11 cellular contexts compared by ENCODE assay signal in the genomic region with DNA sequence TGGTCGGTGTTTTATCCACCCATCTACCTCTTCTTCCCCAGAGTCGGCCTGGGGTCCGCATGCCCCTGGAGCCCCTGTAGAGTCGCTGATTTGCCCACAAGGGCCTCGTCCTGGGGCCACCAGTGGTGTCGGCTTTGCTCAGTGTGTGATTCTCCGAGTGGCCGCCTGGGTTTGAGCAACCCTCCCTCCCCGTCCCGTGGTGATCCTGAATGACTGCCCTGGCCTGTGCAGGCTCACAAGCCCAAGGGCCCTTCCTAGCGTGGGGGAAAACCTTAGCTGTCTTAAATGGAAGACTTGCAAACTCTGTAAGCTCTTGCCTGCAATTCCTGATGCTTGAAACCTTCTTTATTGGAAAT.
DNase-seq lines count a peak whose midpoint lies in the region; ATAC-seq lines count a peak whose summit lies in the region.
"Had no signal": no experiment of that assay in that cellular context is flagged by ENCODE, and none has a peak within 500 bp of the region (broad histone marks: within the 10 kb centered on the region; RNA-seq: fewer than 3 reads in every experiment).

No MANE protein-coding gene starts in this region.

- no peak overlapping the region for H3K9ac ChIP-seq in iPS-15b (ENCODE audit: low read depth, low read length)
- H3K9ac ChIP-seq: BLaER1 treated with 17β-estradiol and CSF1 and Interleukin-3, amounts not matched to agents 10 nM and 100 nM had no signal

- ATAC-seq in stimulated activated naive CD8-positive, alpha-beta T cell treated with anti-CD3 and anti-CD28 coated beads, Interleukin-15, amount 100 ng/mL, for 72 hours: no peak
- ATAC-seq in GM21381 (IDR thresholded peaks at IDR 0.05; ENCODE audit: unreplicated experiment): no peak

- no peaks in the 10 kb centered on the region for H3K36me3 Mint-ChIP-seq in activated naive CD4-positive, alpha-beta T cell treated with anti-CD3 and anti-CD28 coated beads, Interleukin-2, amount 10 ng/mL, durations not matched to agents 7 days and 5 days
- no peaks in the 10 kb centered on the region for H3K36me3 Mint-ChIP-seq in activated T-helper 1 cell treated with anti-CD3 and anti-CD28 coated beads, Interleukin-12 subunit alpha, Interleukin-12 subunit beta, Interleukin-2, Interleukin-4 antibody, amounts not matched to agents 30 ng/mL and 10 ng/mL and 1 ng/mL, durations not matched to agents 14 hours and 24 hours and 36 hours (ENCODE audit: low read depth)

- H3K27me3 Mint-ChIP-seq in activated naive CD4-positive, alpha-beta T cell treated with anti-CD3 and anti-CD28 coated beads, Interleukin-2, amount 10 ng/mL, durations not matched to agents 7 days and 5 days: peaks cover 70% of the 10 kb centered on the region
- peaks cover 38% of the 10 kb centered on the region for H3K27me3 Mint-ChIP-seq in activated T-helper 1 cell treated with anti-CD3 and anti-CD28 coated beads, Interleukin-12 subunit alpha, Interleukin-12 subunit beta, Interleukin-2, Interleukin-4 antibody, amounts not matched to agents 30 ng/mL and 10 ng/mL and 1 ng/mL, durations not matched to agents 14 hours and 24 hours and 36 hours (ENCODE audit: insufficient read depth)
- H3K27me3 Mint-ChIP-seq in stimulated activated naive CD8-positive, alpha-beta T cell treated with anti-CD3 and anti-CD28 coated beads, Interleukin-15, amount 100 ng/mL, for 72 hours: peaks cover 62% of the 10 kb centered on the region

- H3K4me1 Mint-ChIP-seq in activated naive CD4-positive, alpha-beta T cell treated with anti-CD3 and anti-CD28 coated beads, Interleukin-2, amount 10 ng/mL, durations not matched to agents 7 days and 5 days: peaks cover 8% of the 10 kb centered on the region
- no peaks in the 10 kb centered on the region for H3K4me1 Mint-ChIP-seq in activated T-helper 1 cell treated with anti-CD3 and anti-CD28 coated beads, Interleukin-12 subunit alpha, Interleukin-12 subunit beta, Interleukin-2, Interleukin-4 antibody, amounts not matched to agents 30 ng/mL and 10 ng/mL and 1 ng/mL, durations not matched to agents 14 hours and 24 hours and 36 hours (ENCODE audit: low read depth)
- peaks cover 23% of the 10 kb centered on the region for H3K4me1 Mint-ChIP-seq in stimulated activated naive CD8-positive, alpha-beta T cell treated with anti-CD3 and anti-CD28 coated beads, Interleukin-15, amount 100 ng/mL, for 72 hours

- H3K27ac Mint-ChIP-seq in activated naive CD4-positive, alpha-beta T cell treated with anti-CD3 and anti-CD28 coated beads, Interleukin-2, amount 10 ng/mL, durations not matched to agents 7 days and 5 days: no peak overlapping the region
- H3K27ac Mint-ChIP-seq in activated T-helper 1 cell treated with anti-CD3 and anti-CD28 coated beads, Interleukin-12 subunit alpha, Interleukin-12 subunit beta, Interleukin-2, Interleukin-4 antibody, amounts not matched to agents 30 ng/mL and 10 ng/mL and 1 ng/mL, durations not matched to agents 14 hours and 24 hours and 36 hours: no peak overlapping the region
- no peak overlapping the region for H3K27ac Mint-ChIP-seq in stimulated activated naive CD8-positive, alpha-beta T cell treated with anti-CD3 and anti-CD28 coated beads, Interleukin-15, amount 100 ng/mL, for 72 hours

- peak overlapping the region; percentile 49 for H3K4me3 ChIP-seq in iPS-15b (ENCODE audit: low read depth, low read length)
- H3K4me3 ChIP-seq: BLaER1 treated with 17β-estradiol and CSF1 and Interleukin-3, amounts not matched to agents 10 nM and 100 nM had no signal

- no peak for DNase-seq in activated naive CD4-positive, alpha-beta T cell treated with anti-CD3 and anti-CD28 coated beads, Interleukin-2, amount 10 ng/mL, durations not matched to agents 7 days and 5 days
- DNase-seq in activated naive CD4-positive, alpha-beta T cell treated with anti-CD3 and anti-CD28 coated beads, Interleukin-2, amount 50 U/mL, for 16 hours: no peak
- DNase-seq in activated T-helper 1 cell treated with anti-CD3 and anti-CD28 coated beads, Interleukin-12 subunit alpha, Interleukin-12 subunit beta, Interleukin-2, Interleukin-4 antibody, amounts not matched to agents 30 ng/mL and 10 ng/mL and 1 ng/mL, durations not matched to agents 14 hours and 24 hours and 36 hours (ENCODE audit: low spot score): no peak
- no peak for DNase-seq in stimulated activated naive CD8-positive, alpha-beta T cell treated with anti-CD3 and anti-CD28 coated beads, Interleukin-15, amount 100 ng/mL, for 72 hours
- no peak for DNase-seq in posterior cingulate gyrus
- DNase-seq in NCI-H1092 treated with DMSO at 0.1 percent for 48 hours (lab: John Stamatoyannopoulos, UW): no peak
- DNase-seq: midbrain, NCI-H1436 had no signal

- no peaks in the 10 kb centered on the region for H3K9me3 Mint-ChIP-seq in activated naive CD4-positive, alpha-beta T cell treated with anti-CD3 and anti-CD28 coated beads, Interleukin-2, amount 10 ng/mL, durations not matched to agents 7 days and 5 days
- H3K9me3 Mint-ChIP-seq in activated T-helper 1 cell treated with anti-CD3 and anti-CD28 coated beads, Interleukin-12 subunit alpha, Interleukin-12 subunit beta, Interleukin-2, Interleukin-4 antibody, amounts not matched to agents 30 ng/mL and 10 ng/mL and 1 ng/mL, durations not matched to agents 14 hours and 24 hours and 36 hours: no peaks in the 10 kb centered on the region
- H3K9me3 Mint-ChIP-seq in stimulated activated naive CD8-positive, alpha-beta T cell treated with anti-CD3 and anti-CD28 coated beads, Interleukin-15, amount 100 ng/mL, for 72 hours: no peaks in the 10 kb centered on the region

- CTCF ChIA-PET in activated naive CD4-positive, alpha-beta T cell treated with anti-CD3 and anti-CD28 coated beads, Interleukin-2, amount 10 ng/mL, durations not matched to agents 7 days and 5 days (lab: Charles Lee): no interaction called here

- intact Hi-C loops in activated T-helper 1 cell treated with anti-CD3 and anti-CD28 coated beads, Interleukin-12 subunit alpha, Interleukin-12 subunit beta, Interleukin-2, Interleukin-4 antibody, amounts not matched to agents 30 ng/mL and 10 ng/mL and 1 ng/mL, durations not matched to agents 14 hours and 24 hours and 36 hours (cut with micrococcal nuclease): no loop called here
- intact Hi-C loops in posterior cingulate gyrus (cut with DNase I): no loop called here

- no peaks in the 10 kb centered on the region for H3K36me3 ChIP-seq in iPS-15b (ENCODE audit: control insufficient read depth, insufficient read depth, low read length)
- H3K36me3 ChIP-seq: BLaER1 treated with 17β-estradiol and CSF1 and Interleukin-3, amounts not matched to agents 10 nM and 100 nM had no signal

- H3K4me1 ChIP-seq in iPS-15b (ENCODE audit: control insufficient read depth, insufficient read depth, low read length): no peaks in the 10 kb centered on the region

- H3K4me3 Mint-ChIP-seq in activated naive CD4-positive, alpha-beta T cell treated with anti-CD3 and anti-CD28 coated beads, Interleukin-2, amount 10 ng/mL, durations not matched to agents 7 days and 5 days: peak overlapping the region; percentile 37
- peak overlapping the region; percentile 43 for H3K4me3 Mint-ChIP-seq in activated T-helper 1 cell treated with anti-CD3 and anti-CD28 coated beads, Interleukin-12 subunit alpha, Interleukin-12 subunit beta, Interleukin-2, Interleukin-4 antibody, amounts not matched to agents 30 ng/mL and 10 ng/mL and 1 ng/mL, durations not matched to agents 14 hours and 24 hours and 36 hours
- peak overlapping the region; percentile 40 to 64 for H3K4me3 Mint-ChIP-seq in stimulated activated naive CD8-positive, alpha-beta T cell treated with anti-CD3 and anti-CD28 coated beads, Interleukin-15, amount 100 ng/mL, for 72 hours

- H3K27me3 ChIP-seq in iPS-15b (ENCODE audit: control insufficient read depth, insufficient read depth, low read length): peaks cover 30% of the 10 kb centered on the region

- H3K9me3 ChIP-seq in iPS-15b (ENCODE audit: control insufficient read depth, insufficient read depth, low read length): no peaks in the 10 kb centered on the region
- H3K9me3 ChIP-seq: BLaER1 treated with 17β-estradiol and CSF1 and Interleukin-3, amounts not matched to agents 10 nM and 100 nM had no signal
